In genomic region chr13:27643334-27644158, GRCh38 we compare ENCODE assay signal across 17 cellular contexts.
DNase-seq lines count a peak whose midpoint lies in the region.
"Had no signal": no experiment of that assay in that cellular context is flagged by ENCODE, and none has a peak within 500 bp of the region (broad histone marks: within the 10 kb centered on the region; RNA-seq: fewer than 3 reads in every experiment).

No MANE protein-coding gene starts in this region.

- peaks cover 22% of the 10 kb centered on the region for H3K79me2 ChIP-seq in ACC112 (ENCODE audit: control insufficient read depth, insufficient read depth, low read length, unreplicated experiment)

- H3K27ac ChIP-seq in ACC112 (ENCODE audit: low read depth, low read length): peak overlapping the region; percentile 0; the same call in 1 of the 2 replicates
- H3K27ac ChIP-seq in epithelial cell of prostate: peak overlapping the region; percentile 73
- peak overlapping the region; percentile 39 for H3K27ac ChIP-seq in muscle layer of duodenum (ENCODE audit: low read length)
- H3K27ac ChIP-seq: cardiac muscle cell, HL-60 had no signal

- H3K9me3 ChIP-seq in muscle layer of duodenum (ENCODE audit: control insufficient read depth in 1 of 2, low read length in 2 of 2): no peaks in the 10 kb centered on the region

- DNase-seq in OCI-M1 (lab: John Stamatoyannopoulos, UW): peak; percentile 31
- no peak for DNase-seq in epithelial cell of prostate (ENCODE audit: low read depth, low spot score)
- DNase-seq in NCI-H1417 treated with DMSO at 0.1 percent for 48 hours (lab: John Stamatoyannopoulos, UW): no peak
- no peak for DNase-seq in NCI-H1092 treated with DMSO at 0.1 percent for 48 hours (lab: John Stamatoyannopoulos, UW)
- DNase-seq in Kasumi-1 (lab: John Stamatoyannopoulos, UW): no peak
- no peak for DNase-seq in ACHN
- DNase-seq: activated T-cell treated with anti-CD3 and anti-CD28 coated beads for 4 hours; H9; hypothalamus; NCI-H2081; NCI-H510A; stimulated activated CD4-positive, alpha-beta T cell treated with anti-CD3 and anti-CD28 coated beads, Interleukin-15, amount 100 ng/mL, for 24 hours; stimulated activated naive CD8-positive, alpha-beta T cell treated with anti-CD3 and anti-CD28 coated beads, Interleukin-15, Interleukin-2, amounts not matched to agents 100 U/mL and 50 U/mL, for 24 hours had no signal

- no peak overlapping the region for H3K4me3 ChIP-seq in ACC112 (ENCODE audit: low read depth, low read length)
- no peak overlapping the region for H3K4me3 ChIP-seq in muscle layer of duodenum (ENCODE audit: low read depth in 1 of 2, low read length in 2 of 2)
- H3K4me3 ChIP-seq: cardiac muscle cell had no signal

- H2AFZ ChIP-seq in ACC112 (ENCODE audit: low read length, unreplicated experiment): no peak overlapping the region

- H3K27me3 ChIP-seq in ACC112 (ENCODE audit: insufficient read depth, low read length): no peaks in the 10 kb centered on the region
- no peaks in the 10 kb centered on the region for H3K27me3 ChIP-seq in muscle layer of duodenum (ENCODE audit: low read depth, low read length)
- H3K27me3 ChIP-seq: cardiac muscle cell had no signal

- H3K4me1 ChIP-seq in ACC112 (ENCODE audit: control insufficient read depth, insufficient read depth, low read length, unreplicated experiment) (peaks cover 21% of the 10 kb centered on the region), muscle layer of duodenum (ENCODE audit: control insufficient read depth in 1 of 2, insufficient read depth in 2 of 2, low read length in 2 of 2) (peaks cover 8 to 47% of the 10 kb centered on the region in 2 donors)

- in situ Hi-C loops in ACHN (cut with HindIII; ENCODE audit: low pct_ligation_motif_present, low pct_unique_long_range_greater_than_20kb, low sequenced_read_pairs): no loop called here

- H3K36me3 ChIP-seq in ACC112 (ENCODE audit: insufficient read depth, low read length) (peaks cover 5% of the 10 kb centered on the region), muscle layer of duodenum (ENCODE audit: control insufficient read depth in 1 of 2, insufficient read depth in 2 of 2, low read length in 2 of 2) (no peaks in the 10 kb centered on the region)
- H3K36me3 ChIP-seq: cardiac muscle cell had no signal

Comparison
In these comparisons a context has a peak if more than half of its experiments do, and no peak if none do; other contexts are left out.
1. H3K27ac ChIP-seq: peak in every context shown above with its lines; median percentile 73 in epithelial cell of prostate; 39 in muscle layer of duodenum; 0 in ACC112.